Comparison of ENCODE assay signal across 9 cellular contexts in the genomic region with DNA sequence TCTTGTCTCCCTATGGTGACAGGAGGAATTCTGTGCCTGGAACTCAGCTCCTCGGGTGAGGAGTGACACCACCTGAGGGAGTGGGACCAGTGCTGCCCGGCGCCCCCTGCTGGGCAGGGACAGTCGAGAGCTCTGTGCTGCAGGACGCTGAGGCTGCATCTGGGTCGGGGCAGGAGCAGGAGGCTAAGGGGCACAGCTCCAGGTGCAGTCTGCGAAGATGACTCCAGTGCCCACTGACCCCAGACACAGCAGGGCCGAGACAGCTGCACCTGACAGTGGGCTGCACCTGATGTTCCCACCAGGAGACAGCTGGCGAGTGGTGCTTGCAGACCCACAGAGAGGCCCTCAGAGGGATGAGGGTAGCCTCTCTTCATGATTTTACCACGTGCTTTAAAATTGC.
DNase-seq lines count a peak whose midpoint lies in the region; ATAC-seq and TF ChIP-seq lines count a peak whose summit lies in the region.
"Had no signal": no experiment of that assay in that cellular context is flagged by ENCODE, and none has a peak within 500 bp of the region (broad histone marks: within the 10 kb centered on the region; RNA-seq: fewer than 3 reads in every experiment).

No MANE protein-coding gene starts in this region.

- no peak overlapping the region for H3K4me3 Mint-ChIP-seq in CD8-positive, alpha-beta T cell
- H3K4me3 Mint-ChIP-seq in activated CD4-positive, alpha-beta T cell treated with anti-CD3 and anti-CD28 coated beads, Interleukin-2, amount 10 ng/mL, durations not matched to agents 24 days and 14 days, result no peak overlapping the region

- H3K27me3 Mint-ChIP-seq in CD8-positive, alpha-beta T cell (ENCODE audit: low read depth), result no peaks in the 10 kb centered on the region
- H3K27me3 Mint-ChIP-seq in activated CD4-positive, alpha-beta T cell treated with anti-CD3 and anti-CD28 coated beads, Interleukin-2, amount 10 ng/mL, durations not matched to agents 24 days and 14 days, result no peaks in the 10 kb centered on the region

- no peaks in the 10 kb centered on the region for H3K79me2 ChIP-seq in parathyroid adenoma

- H2AFZ ChIP-seq in parathyroid adenoma, result no peak overlapping the region

- no peaks in the 10 kb centered on the region for H3K4me1 ChIP-seq in CD8-positive, alpha-beta T cell (ENCODE audit: insufficient read depth, low read length)
- no peaks in the 10 kb centered on the region for H3K4me1 ChIP-seq in parathyroid adenoma

- peaks cover 6% of the 10 kb centered on the region for H3K36me3 ChIP-seq in CD8-positive, alpha-beta T cell (ENCODE audit: insufficient read depth, low read length)
- H3K36me3 ChIP-seq in parathyroid adenoma (ENCODE audit: control insufficient read depth, insufficient read depth, low read length), result no peaks in the 10 kb centered on the region

- H3K36me3 Mint-ChIP-seq in CD8-positive, alpha-beta T cell, result peaks cover 35% of the 10 kb centered on the region
- H3K36me3 Mint-ChIP-seq in activated CD4-positive, alpha-beta T cell treated with anti-CD3 and anti-CD28 coated beads, Interleukin-2, amount 10 ng/mL, durations not matched to agents 24 days and 14 days (ENCODE audit: low read depth), result peaks cover 25% of the 10 kb centered on the region

- H3K9me3 ChIP-seq in CD8-positive, alpha-beta T cell (ENCODE audit: low read length), result no peaks in the 10 kb centered on the region
- no peaks in the 10 kb centered on the region for H3K9me3 ChIP-seq in parathyroid adenoma (ENCODE audit: control insufficient read depth, low read length)

- no peak for ATAC-seq in CD8-positive, alpha-beta T cell
- ATAC-seq in HG02885 (IDR thresholded peaks at IDR 0.05; ENCODE audit: poor library complexity, unreplicated experiment) (peak; percentile 50), GM18520 (IDR thresholded peaks at IDR 0.05; ENCODE audit: unreplicated experiment) (no peak)

- POLR2A ChIA-PET in CD8-positive, alpha-beta T cell (lab: Charles Lee), result no interaction called here

- no peaks in the 10 kb centered on the region for H3K9me3 Mint-ChIP-seq in CD8-positive, alpha-beta T cell
- H3K9me3 Mint-ChIP-seq in activated CD4-positive, alpha-beta T cell treated with anti-CD3 and anti-CD28 coated beads, Interleukin-2, amount 10 ng/mL, durations not matched to agents 24 days and 14 days, result no peaks in the 10 kb centered on the region

- TF ChIP-seq CTCF in CD8-positive, alpha-beta T cell (IDR thresholded peaks at IDR 0.05), result peak; percentile 52
- peak; percentile 90 for TF ChIP-seq CTCF in epithelial cell of proximal tubule (conservative IDR thresholded peaks at IDR 0.05; ENCODE audit: low read depth, low read length)
- peak; percentile 48 for TF ChIP-seq CTCF in parathyroid adenoma (IDR thresholded peaks at IDR 0.05)

- H3K4me3 ChIP-seq in CD8-positive, alpha-beta T cell (ENCODE audit: low read depth, low read length), result no peak overlapping the region
- H3K4me3 ChIP-seq in epithelial cell of proximal tubule (ENCODE audit: low read depth, low read length) (no peak overlapping the region), parathyroid adenoma (ENCODE audit: low read depth, low read length) (no peak overlapping the region)

- H3K4me1 Mint-ChIP-seq in CD8-positive, alpha-beta T cell (ENCODE audit: low read depth), result no peaks in the 10 kb centered on the region
- no peaks in the 10 kb centered on the region for H3K4me1 Mint-ChIP-seq in activated CD4-positive, alpha-beta T cell treated with anti-CD3 and anti-CD28 coated beads, Interleukin-2, amount 10 ng/mL, durations not matched to agents 24 days and 14 days

- CTCF ChIA-PET in CD8-positive, alpha-beta T cell (lab: Charles Lee), result interaction anchor here (0.6 to 2.6 kb wide), 11 partner anchors 8 to 285 kb away, joined by 3 to 16 read pairs (median 3); no protein-coding TSS in a partner anchor

- intact Hi-C loops in CD8-positive, alpha-beta T cell (cut with DNase I, micrococcal nuclease), result no loop called here
- intact Hi-C loops in activated CD4-positive, alpha-beta T cell treated with anti-CD3 and anti-CD28 coated beads, Interleukin-2, amount 10 ng/mL, durations not matched to agents 24 days and 14 days (cut with micrococcal nuclease), result no loop called here

- H3K9ac ChIP-seq in parathyroid adenoma, result no peak overlapping the region

- peak in 5 of 7 experiments; percentile 24 to 71 (median 44) for DNase-seq in CD8-positive, alpha-beta T cell
- peak; percentile 83 for DNase-seq in activated CD4-positive, alpha-beta T cell treated with anti-CD3 and anti-CD28 coated beads, Interleukin-2, amount 10 ng/mL, durations not matched to agents 24 days and 14 days
- DNase-seq in epithelial cell of proximal tubule (ENCODE audit: low read depth), result no peak
- no peak for DNase-seq in pons (ENCODE audit: low spot score)
- no peak for DNase-seq in SHP77 treated with DMSO at 0.1 percent for 48 hours (lab: John Stamatoyannopoulos, UW)

- no peaks in the 10 kb centered on the region for H3K27me3 ChIP-seq in CD8-positive, alpha-beta T cell (ENCODE audit: insufficient read depth, low read length)
- H3K27me3 ChIP-seq in parathyroid adenoma (ENCODE audit: control insufficient read depth, insufficient read depth, low read length), result no peaks in the 10 kb centered on the region

- no peak overlapping the region for H3K27ac ChIP-seq in CD8-positive, alpha-beta T cell (ENCODE audit: low read depth, low read length)
- H3K27ac ChIP-seq in parathyroid adenoma, result no peak overlapping the region
- H3K27ac ChIP-seq: epithelial cell of prostate had no signal

- H3K4me2 ChIP-seq in parathyroid adenoma (ENCODE audit: low read length), result no peak overlapping the region

- H3K27ac Mint-ChIP-seq in CD8-positive, alpha-beta T cell, result no peak overlapping the region
- no peak overlapping the region for H3K27ac Mint-ChIP-seq in activated CD4-positive, alpha-beta T cell treated with anti-CD3 and anti-CD28 coated beads, Interleukin-2, amount 10 ng/mL, durations not matched to agents 24 days and 14 days

Comparison
In these comparisons a context has a peak if more than half of its experiments do, and no peak if none do; other contexts are left out.
1. DNase-seq: peak in CD8-positive, alpha-beta T cell (5 of 7) and activated CD4-positive, alpha-beta T cell treated with anti-CD3 and anti-CD28 coated beads, Interleukin-2, amount 10 ng/mL, durations not matched to agents 24 days and 14 days (single experiment); none in epithelial cell of proximal tubule (single experiment), pons (single experiment) and SHP77 treated with DMSO at 0.1 percent for 48 hours (single experiment).
2. Peak in every context shown above with its lines, with median percentiles within 50 percentile points of each other: CTCF ChIP-seq.